Comparison of ENCODE assay signal across 7 cellular contexts in the genomic region with DNA sequence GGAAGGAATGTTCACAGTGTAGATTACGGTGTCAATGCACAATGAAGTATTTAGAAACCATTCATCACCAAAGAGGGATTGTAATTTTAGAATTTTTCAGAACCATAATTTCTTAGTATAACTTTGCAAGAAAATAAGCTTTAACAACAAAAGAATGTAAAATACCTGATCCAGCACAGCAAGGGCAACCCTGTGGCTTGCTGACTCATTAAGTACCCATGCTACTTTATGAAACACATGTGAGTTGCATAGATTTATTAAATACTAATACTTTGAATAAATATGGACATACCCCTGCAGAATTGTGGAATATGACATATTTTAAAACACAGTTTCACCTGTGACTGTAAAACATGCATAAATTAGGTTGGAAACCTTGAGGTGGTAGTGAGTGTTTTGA.
"Had no signal": no experiment of that assay in that cellular context is flagged by ENCODE, and none has a peak within 500 bp of the region (broad histone marks: within the 10 kb centered on the region; RNA-seq: fewer than 3 reads in every experiment).

No MANE protein-coding gene starts in this region.

- DNase-seq: H9, HCEC 1CT, KBM-7 had no signal

- FAIRE-seq: H1, H54, HepG2 had no signal

- H3K4me3 ChIP-seq: GM23338 had no signal

- H3K4me2 ChIP-seq: GM23338 had no signal

- ATAC-seq: GM23338, HepG2 had no signal

- H2AFZ ChIP-seq: GM23338 had no signal
